Comparison of ENCODE assay signal across 30 cellular contexts in genomic region chr11:27653990-27654758, GRCh38. TPM values are rescaled to one million over a fixed set of nuclear protein-coding genes. Genes with fewer than 3 reads are reported as not detected.
"Had no signal": no experiment of that assay in that cellular context is flagged by ENCODE, and none has a peak within 500 bp of the region (broad histone marks: within the 10 kb centered on the region; RNA-seq: fewer than 3 reads in every experiment).

No MANE protein-coding gene starts in this region.

- H3K9me3 ChIP-seq: ascending aorta, breast epithelium, colonic mucosa had no signal

- H3K4me3 Mint-ChIP-seq: activated B cell treated with CpG ODN at 0.5 μM for 24 hours; activated CD8-positive, alpha-beta T cell treated with anti-CD3 and anti-CD28 coated beads for 36 hours; activated naive CD4-positive, alpha-beta T cell treated with anti-CD3 and anti-CD28 coated beads, Interleukin-2, amount 10 ng/mL, durations not matched to agents 7 days and 5 days; activated naive CD8-positive, alpha-beta T cell treated with anti-CD3 and anti-CD28 coated beads, Interleukin-2, amount 10 ng/mL, durations not matched to agents 7 days and 5 days; activated T-cell treated with anti-CD3 and anti-CD28 coated beads, Interleukin-2, amount 50 U/mL, for 4 hours; activated T-helper 1 cell treated with anti-CD3 and anti-CD28 coated beads, Interleukin-12 subunit alpha, Interleukin-12 subunit beta, Interleukin-2, Interleukin-4 antibody, amounts not matched to agents 30 ng/mL and 10 ng/mL and 1 ng/mL, durations not matched to agents 14 hours and 24 hours and 36 hours; brain had no signal

- H3K4me1 Mint-ChIP-seq: activated B cell treated with CpG ODN at 0.5 μM for 24 hours; activated naive CD4-positive, alpha-beta T cell treated with anti-CD3 and anti-CD28 coated beads, Interleukin-2, amount 10 ng/mL, durations not matched to agents 7 days and 5 days; activated naive CD8-positive, alpha-beta T cell treated with anti-CD3 and anti-CD28 coated beads, Interleukin-2, amount 10 ng/mL, durations not matched to agents 7 days and 5 days had no signal

- H3K36me3 ChIP-seq: ascending aorta, breast epithelium, cardiac muscle cell, colonic mucosa had no signal

- H3K9me3 Mint-ChIP-seq: activated B cell treated with CpG ODN at 0.5 μM for 24 hours; activated CD8-positive, alpha-beta T cell treated with anti-CD3 and anti-CD28 coated beads for 36 hours; activated naive CD4-positive, alpha-beta T cell treated with anti-CD3 and anti-CD28 coated beads, Interleukin-2, amount 10 ng/mL, durations not matched to agents 7 days and 5 days; activated naive CD8-positive, alpha-beta T cell treated with anti-CD3 and anti-CD28 coated beads, Interleukin-2, amount 10 ng/mL, durations not matched to agents 7 days and 5 days had no signal

- H3K4me1 ChIP-seq: ascending aorta, breast epithelium, colonic mucosa had no signal

- H3K27me3 ChIP-seq: ascending aorta, breast epithelium, cardiac muscle cell, colonic mucosa had no signal

- DNase-seq: activated B cell treated with CpG ODN at 0.5 μM for 24 hours; activated CD4-positive, alpha-beta T cell treated with anti-CD3 and anti-CD28 coated beads for 48 hours; activated CD4-positive, alpha-beta T cell treated with anti-CD3 and anti-CD28 coated beads, Interleukin-2, amount 50 U/mL, for 1 hour; activated CD4-positive, alpha-beta T cell treated with anti-CD3 and anti-CD28 coated beads, Interleukin-2, amount 50 U/mL, for 48 hours; activated CD8-positive, alpha-beta memory T cell treated with anti-CD3 and anti-CD28 coated beads for 24 hours; activated CD8-positive, alpha-beta T cell treated with anti-CD3 and anti-CD28 coated beads for 36 hours; activated gamma-delta T cell; activated naive CD4-positive, alpha-beta T cell; activated naive CD4-positive, alpha-beta T cell treated with anti-CD3 and anti-CD28 coated beads, Interleukin-2, amount 10 ng/mL, durations not matched to agents 7 days and 5 days; activated naive CD8-positive, alpha-beta T cell treated with anti-CD3 and anti-CD28 coated beads, Interleukin-2, amount 10 ng/mL, durations not matched to agents 7 days and 5 days; activated T-cell treated with anti-CD3 and anti-CD28 coated beads, Interleukin-2, amount 50 U/mL, for 4 hours; central memory CD4-positive, alpha-beta T cell; cerebellar nuclear complex; colonic mucosa; effector CD8-positive, alpha-beta T cell; foreskin fibroblast; head of caudate nucleus; hippocampal formation; T-helper 2 cell had no signal

- H3K4me3 ChIP-seq: ascending aorta, breast epithelium, cardiac muscle cell, colonic mucosa had no signal

- H3K27ac ChIP-seq: ascending aorta, breast epithelium, cardiac muscle cell, colonic mucosa, epithelial cell of prostate, VCaP had no signal

- FAIRE-seq: endothelial cell of umbilical vein had no signal

- H3K36me3 Mint-ChIP-seq: activated naive CD4-positive, alpha-beta T cell treated with anti-CD3 and anti-CD28 coated beads, Interleukin-2, amount 10 ng/mL, durations not matched to agents 7 days and 5 days; activated naive CD8-positive, alpha-beta T cell treated with anti-CD3 and anti-CD28 coated beads, Interleukin-2, amount 10 ng/mL, durations not matched to agents 7 days and 5 days had no signal

- H3K27ac Mint-ChIP-seq: activated B cell treated with CpG ODN at 0.5 μM for 24 hours; activated CD8-positive, alpha-beta T cell treated with anti-CD3 and anti-CD28 coated beads for 36 hours; activated naive CD4-positive, alpha-beta T cell treated with anti-CD3 and anti-CD28 coated beads, Interleukin-2, amount 10 ng/mL, durations not matched to agents 7 days and 5 days; activated naive CD4-positive, alpha-beta T cell treated with anti-CD3 and anti-CD28 coated beads, Interleukin-2, amount 50 U/mL, for 72 hours; activated naive CD8-positive, alpha-beta T cell treated with anti-CD3 and anti-CD28 coated beads, Interleukin-2, amount 10 ng/mL, durations not matched to agents 7 days and 5 days; activated T-helper 1 cell treated with anti-CD3 and anti-CD28 coated beads, Interleukin-12 subunit alpha, Interleukin-12 subunit beta, Interleukin-2, Interleukin-4 antibody, amounts not matched to agents 30 ng/mL and 10 ng/mL and 1 ng/mL, durations not matched to agents 14 hours and 24 hours and 36 hours had no signal

- H3K27me3 Mint-ChIP-seq: activated B cell treated with CpG ODN at 0.5 μM for 24 hours; activated CD8-positive, alpha-beta T cell treated with anti-CD3 and anti-CD28 coated beads for 36 hours; activated naive CD4-positive, alpha-beta T cell treated with anti-CD3 and anti-CD28 coated beads, Interleukin-2, amount 10 ng/mL, durations not matched to agents 7 days and 5 days; activated naive CD8-positive, alpha-beta T cell treated with anti-CD3 and anti-CD28 coated beads, Interleukin-2, amount 10 ng/mL, durations not matched to agents 7 days and 5 days; brain had no signal

- ATAC-seq: activated CD4-positive, CD25-positive, alpha-beta regulatory T cell treated with anti-CD3 and anti-CD28 coated beads, Interleukin-2, amount 50 U/mL, for 24 hours; activated CD8-positive, alpha-beta T cell treated with anti-CD3 and anti-CD28 coated beads for 36 hours; activated naive CD4-positive, alpha-beta T cell treated with anti-CD3 and anti-CD28 coated beads, Interleukin-2, amount 50 U/mL, for 72 hours; activated T-cell treated with anti-CD3 and anti-CD28 coated beads, Interleukin-2, amount 50 U/mL, for 4 hours; esophagus mucosa had no signal

RNA-seq across cellular contexts. Expression of gene BDNF, which starts 46.1 kb away (rescaled TPM):
- total RNA-seq: activated B cell treated with CpG ODN at 0.5 μM for 24 hours; activated CD8-positive, alpha-beta T cell treated with anti-CD3 and anti-CD28 coated beads for 36 hours; activated naive CD4-positive, alpha-beta T cell treated with anti-CD3 and anti-CD28 coated beads, Interleukin-2, amount 50 U/mL, for 72 hours; activated naive CD8-positive, alpha-beta T cell treated with anti-CD3 and anti-CD28 coated beads, Interleukin-2, amount 10 ng/mL, durations not matched to agents 7 days and 5 days; activated T-helper 1 cell treated with anti-CD3 and anti-CD28 coated beads, Interleukin-12 subunit alpha, Interleukin-12 subunit beta, Interleukin-2, Interleukin-4 antibody, amounts not matched to agents 30 ng/mL and 10 ng/mL and 1 ng/mL, durations not matched to agents 14 hours and 24 hours and 36 hours had no signal
